17 cellular contexts compared by ENCODE assay signal in the genomic region with DNA sequence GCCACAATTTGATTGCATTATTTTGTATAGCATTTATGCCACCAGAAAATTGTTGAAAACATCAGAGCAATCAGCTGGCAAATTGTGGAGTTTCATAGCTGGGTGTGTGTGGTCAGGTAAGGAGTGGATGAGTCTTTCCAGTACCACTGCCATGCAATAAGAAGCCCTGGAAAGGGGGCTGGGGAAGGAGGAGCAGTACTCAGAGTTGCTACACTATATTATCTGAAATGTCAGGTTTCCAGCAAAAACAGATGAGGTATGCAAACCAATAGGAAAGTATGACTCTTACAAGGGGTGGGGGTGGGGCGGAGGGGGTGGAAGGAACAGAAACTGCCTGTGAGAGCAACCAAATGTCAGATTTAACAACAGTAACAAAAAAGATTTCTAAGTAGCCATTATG.
DNase-seq lines count a peak whose midpoint lies in the region; ATAC-seq, FAIRE-seq and TF ChIP-seq lines count a peak whose summit lies in the region.
"Had no signal": no experiment of that assay in that cellular context is flagged by ENCODE, and none has a peak within 500 bp of the region (broad histone marks: within the 10 kb centered on the region; RNA-seq: fewer than 3 reads in every experiment).

No MANE protein-coding gene starts in this region.

- DNase-seq in MCF 10A (ENCODE audit: unreplicated experiment) (no peak), breast epithelium (ENCODE audit: low spot score in 2 of 2) (no peak), OCI-LY7 (ENCODE audit: low spot score) (peak; percentile 5), GM12878 (ENCODE audit: low read depth, low spot score) (no peak)
- DNase-seq in stimulated activated naive CD8-positive, alpha-beta T cell treated with anti-CD3 and anti-CD28 coated beads, Interleukin-15, amount 100 ng/mL, for 72 hours = peak in 1 of 2 donors; percentile 12
- DNase-seq in activated CD4-positive, CD25-positive, alpha-beta regulatory T cell treated with anti-CD3 and anti-CD28 coated beads, Interleukin-2, amount 50 U/mL, for 72 hours = no peak
- DNase-seq: effector CD8-positive, alpha-beta T cell; islet precursor cell; midbrain; NCI-H1417 treated with DMSO at 0.1 percent for 48 hours; NCI-H510A treated with DMSO at 0.1 percent for 48 hours; pancreas; RPMI8226 had no signal

- TF ChIP-seq EP300 in GM12878 (IDR thresholded peaks at IDR 0.05; ENCODE audit: borderline replicate concordance in 1 of 2, control insufficient read depth in 1 of 2, low read depth in 2 of 2, low read length in 2 of 2) = no peak

- 0% methylated on average over 1 of the region's 1 CpG for WGBS in GM12878 (ENCODE audit: insufficient coverage, insufficient replicate concordance, low lambda C conversion rate, missing lambda C conversion rate)

- POLR2A ChIA-PET in MCF 10A (lab: Yijun Ruan, JAX) (interaction anchor here (1.5 kb wide), 1 partner anchor 19 kb away, joined by 4 read pairs; no protein-coding TSS in a partner anchor), OCI-LY7 (lab: Charles Lee) (no interaction called here), GM12878 (lab: Charles Lee) (interaction anchor here (0.6 kb wide), 1 partner anchor 677 kb away, joined by 3 read pairs; no protein-coding TSS in a partner anchor)

- H3K27me3 ChIP-seq in breast epithelium (no peaks in the 10 kb centered on the region), GM12878 (replicated peaks in 1 of 2; ENCODE audit: control insufficient read depth in 2 of 2, insufficient read depth in 2 of 2, low read length in 1 of 2) (no peaks in the 10 kb centered on the region)
- H3K27me3 ChIP-seq: pancreas had no signal

- intact Hi-C loops in MCF 10A (cut with micrococcal nuclease) = no loop called here
- intact Hi-C loops in breast epithelium (cut with DNase I; ENCODE audit: low total_unique reads) = no loop called here
- intact Hi-C loops in OCI-LY7 (cut with micrococcal nuclease; ENCODE audit: unreplicated experiment) = no loop called here
- intact Hi-C loops in GM12878 (cut with micrococcal nuclease; ENCODE audit: unreplicated experiment) = no loop called here

- H3K79me2 ChIP-seq in OCI-LY7 (ENCODE audit: insufficient read depth, low read depth, low read length) = no peaks in the 10 kb centered on the region
- no peaks in the 10 kb centered on the region for H3K79me2 ChIP-seq in GM12878 (ENCODE audit: control insufficient read depth, insufficient read depth, low read length)

- TF ChIP-seq RAD21 in GM12878 (IDR thresholded peaks at IDR 0.05; ENCODE audit: insufficient read depth, low read depth, low read length) = no peak

- no peak for TF ChIP-seq POLR2A in breast epithelium (IDR thresholded peaks at IDR 0.05)
- no peak for TF ChIP-seq POLR2A in GM12878 (IDR thresholded peaks at IDR 0.05; ENCODE audit: low read depth, low read length)

- H2AFZ ChIP-seq in OCI-LY7 (ENCODE audit: low read length) (no peak overlapping the region), GM12878 (ENCODE audit: control insufficient read depth, low read depth, low read length) (no peak overlapping the region)

- H3K4me3 Mint-ChIP-seq in MCF 10A (ENCODE audit: unreplicated experiment) = no peak overlapping the region
- no peak overlapping the region for H3K4me3 Mint-ChIP-seq in stimulated activated naive CD8-positive, alpha-beta T cell treated with anti-CD3 and anti-CD28 coated beads, Interleukin-15, amount 100 ng/mL, for 72 hours
- H3K4me3 Mint-ChIP-seq: brain had no signal

- H3K4me1 Mint-ChIP-seq in MCF 10A (ENCODE audit: insufficient read depth, unreplicated experiment) = peaks cover 5% of the 10 kb centered on the region
- H3K4me1 Mint-ChIP-seq in stimulated activated naive CD8-positive, alpha-beta T cell treated with anti-CD3 and anti-CD28 coated beads, Interleukin-15, amount 100 ng/mL, for 72 hours = peaks cover 23% of the 10 kb centered on the region
- H3K4me1 Mint-ChIP-seq: brain had no signal

- no peaks in the 10 kb centered on the region for H3K9me2 ChIP-seq in OCI-LY7 (ENCODE audit: insufficient read depth, low read length)

- H3K4me3 ChIP-seq in breast epithelium = no peak overlapping the region
- no peak overlapping the region for H3K4me3 ChIP-seq in OCI-LY7 (ENCODE audit: low read depth, low read length, poor library complexity, severe bottlenecking)
- H3K4me3 ChIP-seq in GM12878 = no peak overlapping the region
- H3K4me3 ChIP-seq: pancreas had no signal

- no peak overlapping the region for H3K9ac ChIP-seq in GM12878 (ENCODE audit: control insufficient read depth, insufficient read depth, low read length)

- no peaks in the 10 kb centered on the region for H4K20me1 ChIP-seq in OCI-LY7 (ENCODE audit: insufficient read depth, low read length)
- H4K20me1 ChIP-seq in GM12878 (ENCODE audit: control insufficient read depth, insufficient read depth) = no peaks in the 10 kb centered on the region

- peak overlapping the region; percentile 54 for H3K27ac Mint-ChIP-seq in MCF 10A (ENCODE audit: low read depth, unreplicated experiment)
- peak overlapping the region in 1 of 2 donors; percentile 68 for H3K27ac Mint-ChIP-seq in stimulated activated naive CD8-positive, alpha-beta T cell treated with anti-CD3 and anti-CD28 coated beads, Interleukin-15, amount 100 ng/mL, for 72 hours
- H3K27ac Mint-ChIP-seq: brain had no signal

- no peak for FAIRE-seq in GM12878 (lab: Jason Lieb, UNC)
- FAIRE-seq: pancreas, urothelium cell line had no signal

- H3K4me2 ChIP-seq in OCI-LY7 (ENCODE audit: low read length) (peak overlapping the region; percentile 13; the same call in 1 of the 2 replicates), GM12878 (ENCODE audit: control insufficient read depth, insufficient read depth) (no peak overlapping the region)

- ATAC-seq in GM12878 (no peak), GM21390 (IDR thresholded peaks at IDR 0.05; ENCODE audit: unreplicated experiment) (no peak), HG03521 (IDR thresholded peaks at IDR 0.05; ENCODE audit: unreplicated experiment) (no peak)
- ATAC-seq in stimulated activated naive CD8-positive, alpha-beta T cell treated with anti-CD3 and anti-CD28 coated beads, Interleukin-15, amount 100 ng/mL, for 72 hours = peak; percentile 57
- ATAC-seq: pancreas had no signal

- H3K9me3 ChIP-seq in breast epithelium = no peaks in the 10 kb centered on the region
- no peaks in the 10 kb centered on the region for H3K9me3 ChIP-seq in OCI-LY7 (ENCODE audit: low read length)
- H3K9me3 ChIP-seq in GM12878 (replicated peaks; ENCODE audit: control insufficient read depth, insufficient read depth, low read length) = no peaks in the 10 kb centered on the region; the same call in 2 of the 3 replicates
- H3K9me3 ChIP-seq: pancreas had no signal

- no peaks in the 10 kb centered on the region for H3K9me3 Mint-ChIP-seq in MCF 10A (ENCODE audit: unreplicated experiment)
- no peaks in the 10 kb centered on the region for H3K9me3 Mint-ChIP-seq in stimulated activated naive CD8-positive, alpha-beta T cell treated with anti-CD3 and anti-CD28 coated beads, Interleukin-15, amount 100 ng/mL, for 72 hours

- SMC1A ChIA-PET in GM12878 (lab: Charles Lee; ENCODE audit: uncharacterized antibody, unreplicated experiment) = interaction anchor here (0.7 to 2.4 kb wide), 2 partner anchors 50 to 61 kb away, joined by 3 to 8 read pairs; no protein-coding TSS in a partner anchor

- H3K27me3 Mint-ChIP-seq in MCF 10A (ENCODE audit: insufficient read depth, unreplicated experiment) = no peaks in the 10 kb centered on the region
- H3K27me3 Mint-ChIP-seq in stimulated activated naive CD8-positive, alpha-beta T cell treated with anti-CD3 and anti-CD28 coated beads, Interleukin-15, amount 100 ng/mL, for 72 hours = no peaks in the 10 kb centered on the region
- H3K27me3 Mint-ChIP-seq: brain had no signal

- H3K4me1 ChIP-seq in breast epithelium = no peaks in the 10 kb centered on the region
- H3K4me1 ChIP-seq in OCI-LY7 (ENCODE audit: insufficient read depth, low read length, poor library complexity, severe bottlenecking) = peaks cover 11% of the 10 kb centered on the region
- no peaks in the 10 kb centered on the region for H3K4me1 ChIP-seq in GM12878 (ENCODE audit: control insufficient read depth, insufficient read depth, low read length)
- H3K4me1 ChIP-seq: pancreas had no signal

- TF ChIP-seq CTCF in MCF 10A (IDR thresholded peaks at IDR 0.05; ENCODE audit: unreplicated experiment) = no peak
- no peak for TF ChIP-seq CTCF in breast epithelium (IDR thresholded peaks at IDR 0.05)
- no peak for TF ChIP-seq CTCF in OCI-LY7 (conservative IDR thresholded peaks at IDR 0.05; ENCODE audit: low read length)
- TF ChIP-seq CTCF in GM12878 (IDR thresholded peaks at IDR 0.05 in 2 of 3, conservative IDR thresholded peaks at IDR 0.05 in 1 of 3; ENCODE audit: control insufficient read depth in 2 of 3, extremely low read depth in 1 of 3, insufficient read depth in 1 of 3, low read depth in 3 of 3, low read length in 3 of 3) = no peak

- H3K36me3 ChIP-seq in breast epithelium = peaks cover 17% of the 10 kb centered on the region
- peaks cover 90% of the 10 kb centered on the region for H3K36me3 ChIP-seq in OCI-LY7 (ENCODE audit: insufficient read depth, low read length)
- H3K36me3 ChIP-seq in GM12878 (ENCODE audit: control insufficient read depth in 2 of 2, insufficient read depth in 2 of 2, low read length in 1 of 2) = peaks cover 0 to 8% of the 10 kb centered on the region in 2 experiments; a peak in 2 of 4 replicates

- RAD21 ChIA-PET in GM12878 (lab: Charles Lee; ENCODE audit: unreplicated experiment) = no interaction called here

- H3K27ac ChIP-seq in breast epithelium (no peak overlapping the region), OCI-LY7 (ENCODE audit: low read depth, low read length, poor library complexity, severe bottlenecking) (no peak overlapping the region), GM12878 (ENCODE audit: control insufficient read depth, insufficient read depth) (no peak overlapping the region)
- H3K27ac ChIP-seq: pancreas had no signal

- no TSS peak for BruUV-seq in MCF 10A (replicated peaks; lab: Mats Ljungman, UMichigan)
- no TSS peak for BruUV-seq in OCI-LY7 (replicated peaks; lab: Mats Ljungman, UMichigan)
- BruUV-seq in GM12878 (replicated peaks; lab: Mats Ljungman, UMichigan) = no TSS peak

- CTCF ChIA-PET in MCF 10A (lab: Yijun Ruan, JAX) = interaction anchor here (0.7 to 4.0 kb wide), 3 partner anchors 11 to 100 kb away, joined by 3 to 13 read pairs (median 3); no protein-coding TSS in a partner anchor
- CTCF ChIA-PET in OCI-LY7 (lab: Charles Lee; ENCODE audit: unreplicated experiment) = interaction anchor here (0.9 kb wide), 1 partner anchor 21 kb away, joined by 3 read pairs; no protein-coding TSS in a partner anchor
- CTCF ChIA-PET in GM12878 (lab: Yijun Ruan, JAX) = interaction anchor here (2.3 kb wide), 1 partner anchor 61 kb away, joined by 7 read pairs; no protein-coding TSS in a partner anchor

- peaks cover 61% of the 10 kb centered on the region for H3K36me3 Mint-ChIP-seq in MCF 10A (ENCODE audit: insufficient read depth, unreplicated experiment)

- in situ Hi-C loops in GM12878 (cut with MboI) = no loop called here

TF ChIP-seq in GM12878, 131 proteins besides CTCF, POLR2A, EP300 and RAD21 (continues in another document):
- 0 out of 2 replicates have a peak, but pooled peaks have one; percentile 17 for TF ChIP-seq ATF7 (IDR thresholded peaks at IDR 0.05; ENCODE audit: low read depth)
